8 cellular contexts compared by ENCODE assay signal in genomic region chr22:21568207-21569075, GRCh38. TPM values are rescaled to one million over a fixed set of nuclear protein-coding genes. Genes with fewer than 3 reads are reported as not detected.
DNase-seq lines count a peak whose midpoint lies in the region; ATAC-seq and TF ChIP-seq lines count a peak whose summit lies in the region.

No MANE protein-coding gene starts in this region.

- H3K4ac ChIP-seq in IMR-90 (ENCODE audit: low read depth, low read length): peak overlapping the region; percentile 74

- H3K4me3 Mint-ChIP-seq in activated CD8-positive, alpha-beta T cell treated with anti-CD3 and anti-CD28 coated beads, Interleukin-2, amount 10 ng/mL, durations not matched to agents 7 days and 5 days: peak overlapping the region; percentile 96
- H3K4me3 Mint-ChIP-seq in osteocyte (ENCODE audit: unreplicated experiment): peak overlapping the region; percentile 85

- in situ Hi-C loops in IMR-90 (cut with MboI; ENCODE audit: low sequenced_read_pairs): no loop called here

- H3K79me1 ChIP-seq in IMR-90 (ENCODE audit: low read depth in 1 of 2, low read length in 2 of 2): peaks cover 2 to 37% of the 10 kb centered on the region in 2 experiments; a peak in 3 of 4 replicates

- no peak overlapping the region for H2BK20ac ChIP-seq in IMR-90 (ENCODE audit: low read depth, low read length)

- H2AK9ac ChIP-seq in IMR-90 (replicated peaks; ENCODE audit: low read depth, low read length, poor library complexity): peak overlapping the region; percentile 96

- H3K9me3 ChIP-seq in IMR-90 (ENCODE audit: control insufficient read depth, insufficient read depth, low read length): no peaks in the 10 kb centered on the region

- no peak for TF ChIP-seq RAD21 in IMR-90 (IDR thresholded peaks at IDR 0.05; ENCODE audit: low read length)

- intact Hi-C loops in IMR-90 (cut with micrococcal nuclease): no loop called here

- H3K36me3 Mint-ChIP-seq in activated CD8-positive, alpha-beta T cell treated with anti-CD3 and anti-CD28 coated beads, Interleukin-2, amount 10 ng/mL, durations not matched to agents 7 days and 5 days (ENCODE audit: low read depth): peaks cover 35% of the 10 kb centered on the region
- peaks cover 2% of the 10 kb centered on the region for H3K36me3 Mint-ChIP-seq in osteocyte (ENCODE audit: unreplicated experiment)

- peak overlapping the region; percentile 98 for H3K27ac ChIP-seq in IMR-90 (ENCODE audit: insufficient read depth, low read length)

- TF ChIP-seq POLR2A in IMR-90 (IDR thresholded peaks at IDR 0.05; ENCODE audit: low read depth, low read length): peak; percentile 55

- dilution Hi-C loops in IMR-90 (cut with HindIII; ENCODE audit: low sequenced_read_pairs, unreplicated experiment): no loop called here

- H3K4me3 ChIP-seq in IMR-90 (ENCODE audit: insufficient read depth, low read depth, low read length): peak overlapping the region; percentile 98
- peak overlapping the region; percentile 74 to 93 for H3K4me3 ChIP-seq in foreskin fibroblast (ENCODE audit: low read depth in 1 of 2, low read length in 2 of 2)

- H4K5ac ChIP-seq in IMR-90 (ENCODE audit: low read depth, low read length): no peak overlapping the region

- peak overlapping the region; percentile 36 for H2BK5ac ChIP-seq in IMR-90 (ENCODE audit: low read depth, low read length, poor library complexity, severe bottlenecking)

- H3K4me1 Mint-ChIP-seq in activated CD8-positive, alpha-beta T cell treated with anti-CD3 and anti-CD28 coated beads, Interleukin-2, amount 10 ng/mL, durations not matched to agents 7 days and 5 days (ENCODE audit: low read depth): peaks cover 47% of the 10 kb centered on the region
- peaks cover 36% of the 10 kb centered on the region for H3K4me1 Mint-ChIP-seq in osteocyte (ENCODE audit: unreplicated experiment)

- H3K9me3 Mint-ChIP-seq in activated CD8-positive, alpha-beta T cell treated with anti-CD3 and anti-CD28 coated beads, Interleukin-2, amount 10 ng/mL, durations not matched to agents 7 days and 5 days (ENCODE audit: insufficient read depth): no peaks in the 10 kb centered on the region
- H3K9me3 Mint-ChIP-seq in osteocyte (ENCODE audit: unreplicated experiment): no peaks in the 10 kb centered on the region

- H3K4me1 ChIP-seq in IMR-90 (ENCODE audit: control insufficient read depth, insufficient read depth, low read length): peaks cover 9% of the 10 kb centered on the region

- no peaks in the 10 kb centered on the region for H3K27me3 Mint-ChIP-seq in activated CD8-positive, alpha-beta T cell treated with anti-CD3 and anti-CD28 coated beads, Interleukin-2, amount 10 ng/mL, durations not matched to agents 7 days and 5 days (ENCODE audit: low read depth)
- no peaks in the 10 kb centered on the region for H3K27me3 Mint-ChIP-seq in osteocyte (ENCODE audit: unreplicated experiment)

- H2BK120ac ChIP-seq in IMR-90 (ENCODE audit: low read depth, low read length): no peak overlapping the region

- peak overlapping the region; percentile 90 for H3K56ac ChIP-seq in IMR-90 (ENCODE audit: extremely low read depth, insufficient read depth, low read length)

- CTCF ChIA-PET in IMR-90 (lab: Yijun Ruan, JAX): no interaction called here
- CTCF ChIA-PET in activated CD8-positive, alpha-beta T cell treated with anti-CD3 and anti-CD28 coated beads, Interleukin-2, amount 10 ng/mL, durations not matched to agents 7 days and 5 days (lab: Charles Lee): interaction anchor here (0.7 to 2.8 kb wide), 6 partner anchors 20 to 78 kb away, joined by 3 to 15 read pairs (median 8); partner anchors contain the start of genes SDF2L1 and YDJC

- peaks cover 54% of the 10 kb centered on the region for H4K20me1 ChIP-seq in IMR-90 (ENCODE audit: insufficient read depth, low read length)

- no TSS peak for BruUV-seq in IMR-90 (replicated peaks; lab: Mats Ljungman, UMichigan)

- peak overlapping the region; percentile 81 to 94; a peak in 3 of 4 replicates for H4K8ac ChIP-seq in IMR-90 (ENCODE audit: low read depth in 2 of 2, low read length in 2 of 2)

- peak overlapping the region; percentile 93 for H2AFZ ChIP-seq in IMR-90 (replicated peaks; ENCODE audit: low read length, poor library complexity)

- POLR2A ChIA-PET in IMR-90 (lab: Charles Lee; ENCODE audit: unreplicated experiment): interaction anchor here (0.6 kb wide), 1 partner anchor 14 kb away, joined by 15 read pairs; no protein-coding TSS in a partner anchor
- POLR2A ChIA-PET in activated CD8-positive, alpha-beta T cell treated with anti-CD3 and anti-CD28 coated beads, Interleukin-2, amount 10 ng/mL, durations not matched to agents 7 days and 5 days (lab: Charles Lee): interaction anchor here (0.9 to 2.2 kb wide), 4 partner anchors 19 to 73 kb away, joined by 3 to 12 read pairs (median 8); partner anchors contain the start of genes SDF2L1 and YDJC

- H3K9ac ChIP-seq in IMR-90 (ENCODE audit: low read depth, low read length): peak overlapping the region; percentile 94

- H3K9me1 ChIP-seq in IMR-90 (ENCODE audit: insufficient read depth, low read length): peaks cover 38% of the 10 kb centered on the region

- ATAC-seq in activated CD4-positive, CD25-positive, alpha-beta regulatory T cell treated with anti-CD3 and anti-CD28 coated beads, Interleukin-2, amount 50 U/mL, for 24 hours: peak; percentile 17 to 26
- ATAC-seq in IMR-90 (ENCODE audit: low read depth) (peak; percentile 57), GM18870 (IDR thresholded peaks at IDR 0.05; ENCODE audit: unreplicated experiment) (no peak)
- peak; percentile 40 for ATAC-seq in activated CD8-positive, alpha-beta T cell treated with anti-CD3 and anti-CD28 coated beads, Interleukin-2, amount 10 ng/mL, durations not matched to agents 7 days and 5 days

- H3K27ac Mint-ChIP-seq in activated CD8-positive, alpha-beta T cell treated with anti-CD3 and anti-CD28 coated beads, Interleukin-2, amount 10 ng/mL, durations not matched to agents 7 days and 5 days: peak overlapping the region; percentile 94
- peak overlapping the region; percentile 88 for H3K27ac Mint-ChIP-seq in osteocyte (ENCODE audit: unreplicated experiment)

- no peak overlapping the region for H2BK15ac ChIP-seq in IMR-90 (ENCODE audit: low read depth, low read length)

- TF ChIP-seq CTCF in IMR-90 (conservative IDR thresholded peaks at IDR 0.05; ENCODE audit: low read depth, low read length) (no peak), foreskin fibroblast (IDR thresholded peaks at IDR 0.05; ENCODE audit: low read depth, low read length) (no peak), osteocyte (IDR thresholded peaks at IDR 0.05) (no peak)

- H3K18ac ChIP-seq in IMR-90 (ENCODE audit: low read depth, low read length): peak overlapping the region; percentile 10; the same call in 1 of the 2 replicates

- peak overlapping the region; percentile 99 for H3K4me2 ChIP-seq in IMR-90 (ENCODE audit: low read depth, low read length)

- H4K91ac ChIP-seq in IMR-90 (ENCODE audit: insufficient read depth, low read depth, low read length): peak overlapping the region; percentile 63

- DNase-seq in activated CD4-positive, CD25-positive, alpha-beta regulatory T cell (lab: John Stamatoyannopoulos, UW): no peak
- DNase-seq in IMR-90 (peak; percentile 24), foreskin fibroblast (peak in 1 of 2 donors; percentile 55), osteocyte (ENCODE audit: extremely low spot score, unreplicated experiment) (no peak), cerebellar nuclear complex (lab: John Stamatoyannopoulos, UW) (no peak)
- DNase-seq in activated CD8-positive, alpha-beta T cell treated with anti-CD3 and anti-CD28 coated beads, Interleukin-2, amount 10 ng/mL, durations not matched to agents 7 days and 5 days: peak; percentile 51

- H2AK5ac ChIP-seq in IMR-90 (ENCODE audit: low read depth, low read length): peak overlapping the region; percentile 91

- 0% methylated on average over 2 of the region's 34 CpGs; no CpG with 5 or more reads in 1 of the 2 experiments for WGBS in IMR-90 (ENCODE audit: extremely low coverage in 2 of 2, insufficient read length in 1 of 2), 2 experiments

- H3K23ac ChIP-seq in IMR-90 (ENCODE audit: low read depth, low read length): peak overlapping the region; percentile 90

- H3K27me3 ChIP-seq in IMR-90 (ENCODE audit: control insufficient read depth, insufficient read depth, low read length): no peaks in the 10 kb centered on the region

- H3K36me3 ChIP-seq in IMR-90 (ENCODE audit: control insufficient read depth, insufficient read depth, low read length): no peaks in the 10 kb centered on the region

- peak overlapping the region; percentile 75 for H3K14ac ChIP-seq in IMR-90 (replicated peaks; ENCODE audit: low read depth, low read length)

TF ChIP-seq in IMR-90, 13 proteins besides CTCF, POLR2A, EP300 and RAD21:
- no peak for TF ChIP-seq USF2 (IDR thresholded peaks at IDR 0.05; ENCODE audit: low read depth, low read length)
- no peak for TF ChIP-seq CEBPB (IDR thresholded peaks at IDR 0.05; ENCODE audit: low read depth, low read length)
- no peak for TF ChIP-seq SMC3 (IDR thresholded peaks at IDR 0.05; ENCODE audit: low read depth, low read length)
- TF ChIP-seq CHD1 (IDR thresholded peaks at IDR 0.05; ENCODE audit: low read depth, low read length): peak; percentile 41; the same call in 1 of the 2 replicates
- peak; percentile 5; the same call in 1 of the 2 replicates for TF ChIP-seq MAZ (IDR thresholded peaks at IDR 0.05; ENCODE audit: borderline replicate concordance, low read depth, low read length)

RNA-seq across cellular contexts. Expression of gene UBE2L3, which starts 0.9 kb away (rescaled TPM):
- 29.0 and 66.1 TPM in 2 replicates for total RNA-seq in IMR-90 (2012; rRNA removed)
- 69.4 and 72.9 TPM in 2 replicates for polyA plus RNA-seq in IMR-90 (2012; rRNA removed)
- polyA plus RNA-seq in IMR-90 (2012; cell fraction: cytosol; rRNA removed): 27.8 and 59.4 TPM in 2 replicates
- polyA plus RNA-seq in IMR-90 (2012; cell fraction: nucleus; rRNA removed; ENCODE audit: low replicate concordance): 9.0 and 22.5 TPM in 2 replicates
- 10 to 100 TPM; 65.3 to 69.6 TPM for total RNA-seq in activated CD8-positive, alpha-beta T cell treated with anti-CD3 and anti-CD28 coated beads, Interleukin-2, amount 10 ng/mL, durations not matched to agents 7 days and 5 days
- total RNA-seq in osteocyte: 57.1 and 57.9 TPM in 2 replicates

RNA-seq across cellular contexts. Expression of gene RIMBP3C, which starts 17.2 kb away (rescaled TPM):
- total RNA-seq in IMR-90 (2012; rRNA removed) (0.28 and 0.36 TPM in 2 replicates), osteocyte (0.68 TPM in 1 of 2 replicates, not detected in the other)
- 0.05 and 0.10 TPM in 2 replicates for polyA plus RNA-seq in IMR-90 (2012; rRNA removed)
- polyA plus RNA-seq in IMR-90 (2012; cell fraction: cytosol; rRNA removed): 0.05 and 0.14 TPM in 2 replicates
- polyA plus RNA-seq in IMR-90 (2012; cell fraction: nucleus; rRNA removed; ENCODE audit: low replicate concordance): 0.02 and 0.17 TPM in 2 replicates
- total RNA-seq in activated CD8-positive, alpha-beta T cell treated with anti-CD3 and anti-CD28 coated beads, Interleukin-2, amount 10 ng/mL, durations not matched to agents 7 days and 5 days: under 1 TPM; 0.08 to 0.34 TPM

Comparison
In these comparisons a context has a peak if more than half of its experiments do, and no peak if none do; other contexts are left out.
1. DNase-seq: peak in IMR-90 (single experiment) and activated CD8-positive, alpha-beta T cell treated with anti-CD3 and anti-CD28 coated beads, Interleukin-2, amount 10 ng/mL, durations not matched to agents 7 days and 5 days (single experiment); none in activated CD4-positive, CD25-positive, alpha-beta regulatory T cell (0 of 4), osteocyte (single experiment) and cerebellar nuclear complex (0 of 2).